Comparison of ENCODE assay signal across 19 cellular contexts in the genomic region with DNA sequence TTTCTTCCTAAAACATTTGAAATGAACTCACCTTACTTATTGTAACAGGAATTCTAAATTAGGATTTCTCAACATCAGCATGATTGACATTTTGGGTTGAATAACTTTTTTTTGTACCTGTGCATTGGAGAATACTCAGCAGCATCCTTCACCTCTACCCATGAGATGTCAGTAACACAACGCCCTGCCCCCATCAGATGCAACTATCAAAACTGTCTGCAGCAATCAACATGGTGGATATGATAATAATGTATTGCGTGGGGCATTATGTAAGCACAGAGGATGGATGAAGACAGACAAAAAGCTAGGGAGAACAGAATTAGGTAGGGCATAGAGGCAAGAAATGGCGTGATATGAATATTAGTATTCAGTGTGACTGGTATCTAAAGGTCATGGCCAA.
A peak's percentile ranks its signal among the peaks of the same experiment; 100 is the strongest.
DNase-seq lines count a peak whose midpoint lies in the region; ATAC-seq and TF ChIP-seq lines count a peak whose summit lies in the region.
"Had no signal": no experiment of that assay in that cellular context is flagged by ENCODE, and none has a peak within 500 bp of the region (broad histone marks: within the 10 kb centered on the region; RNA-seq: fewer than 3 reads in every experiment).

No MANE protein-coding gene starts in this region.

- H2AFZ ChIP-seq in IMR-90 (replicated peaks; ENCODE audit: low read length, poor library complexity) = no peak overlapping the region

- H3K9me1 ChIP-seq in IMR-90 (ENCODE audit: insufficient read depth, low read length) = no peaks in the 10 kb centered on the region

- H3K27me3 ChIP-seq in IMR-90 (ENCODE audit: control insufficient read depth, insufficient read depth, low read length) = no peaks in the 10 kb centered on the region
- H3K27me3 ChIP-seq: BE2C, BLaER1 had no signal

- dilution Hi-C loops in IMR-90 (cut with HindIII; ENCODE audit: low sequenced_read_pairs, unreplicated experiment) = no loop called here

- no peak overlapping the region for H3K23ac ChIP-seq in IMR-90 (ENCODE audit: low read depth, low read length)

- H4K8ac ChIP-seq in IMR-90 (ENCODE audit: low read depth in 2 of 2, low read length in 2 of 2) = no peak overlapping the region

- no peak overlapping the region for H2AK5ac ChIP-seq in IMR-90 (ENCODE audit: low read depth, low read length)

- H3K14ac ChIP-seq in IMR-90 (replicated peaks; ENCODE audit: low read depth, low read length) = no peak overlapping the region; the same call in 1 of the 2 replicates

- no peak for ATAC-seq in IMR-90 (ENCODE audit: low read depth)
- ATAC-seq: GM12878 had no signal

- H2BK5ac ChIP-seq in IMR-90 (ENCODE audit: low read depth, low read length, poor library complexity, severe bottlenecking) = no peak overlapping the region

- no peak overlapping the region for H3K4ac ChIP-seq in IMR-90 (ENCODE audit: low read depth, low read length)

- no peaks in the 10 kb centered on the region for H3K9me3 ChIP-seq in IMR-90 (ENCODE audit: control insufficient read depth, insufficient read depth, low read length)
- H3K9me3 ChIP-seq: BE2C, BLaER1 had no signal

- WGBS in IMR-90 (ENCODE audit: extremely low coverage in 2 of 2, insufficient read length in 1 of 2), 2 experiments = no CpG with 5 or more reads among the region's 3 CpGs

- H4K91ac ChIP-seq in IMR-90 (ENCODE audit: insufficient read depth, low read depth, low read length) = no peak overlapping the region

- H3K79me1 ChIP-seq in IMR-90 (ENCODE audit: low read depth in 1 of 2, low read length in 2 of 2) = no peaks in the 10 kb centered on the region

- no peaks in the 10 kb centered on the region for H3K36me3 ChIP-seq in IMR-90 (ENCODE audit: control insufficient read depth, insufficient read depth, low read length)
- H3K36me3 ChIP-seq: BE2C, BLaER1 had no signal

- in situ Hi-C loops in IMR-90 (cut with MboI; ENCODE audit: low sequenced_read_pairs) = no loop called here

- CTCF ChIA-PET in IMR-90 (lab: Yijun Ruan, JAX) = no interaction called here

- H2BK20ac ChIP-seq in IMR-90 (ENCODE audit: low read depth, low read length) = no peak overlapping the region

- H2BK120ac ChIP-seq in IMR-90 (ENCODE audit: low read depth, low read length) = no peak overlapping the region

- BruUV-seq in IMR-90 (replicated peaks; lab: Mats Ljungman, UMichigan) = no TSS peak

- intact Hi-C loops in IMR-90 (cut with micrococcal nuclease) = no loop called here

- no peak overlapping the region for H3K4me2 ChIP-seq in IMR-90 (ENCODE audit: low read depth, low read length)
- H3K4me2 ChIP-seq: BLaER1 had no signal

- H3K4me3 ChIP-seq in IMR-90 (ENCODE audit: insufficient read depth, low read depth, low read length) = no peak overlapping the region
- H3K4me3 ChIP-seq: BLaER1, GM12878 had no signal

- DNase-seq in IMR-90 = no peak
- DNase-seq in caudate nucleus (lab: John Stamatoyannopoulos, UW) = peak in 25 of 61 donors; percentile 1 to 84 (median 28)
- DNase-seq in putamen (ENCODE audit: low spot score) = peak; percentile 79
- no peak for DNase-seq in germinal center (ENCODE audit: low spot score)
- no peak for DNase-seq in NCI-H226
- DNase-seq: 8988T; BE2C; C1 segment of cervical spinal cord; CD4-positive, alpha-beta memory T cell; CD4-positive, CD25-positive, alpha-beta regulatory T cell; CD8-positive, alpha-beta memory T cell; COR-L47; DMS 273 treated with DMSO at 0.1 percent for 48 hours; DMS153; DMS79; DND-41; GDM1 had no signal

- TF ChIP-seq CTCF in IMR-90 (conservative IDR thresholded peaks at IDR 0.05; ENCODE audit: low read depth, low read length) = no peak

- TF ChIP-seq RAD21 in IMR-90 (IDR thresholded peaks at IDR 0.05; ENCODE audit: low read length) = no peak

- no peak overlapping the region for H3K9ac ChIP-seq in IMR-90 (ENCODE audit: low read depth, low read length)
- H3K9ac ChIP-seq: BLaER1 had no signal

- TF ChIP-seq POLR2A in IMR-90 (IDR thresholded peaks at IDR 0.05; ENCODE audit: low read depth, low read length) = no peak

- H3K27ac ChIP-seq in IMR-90 (ENCODE audit: insufficient read depth, low read length) (no peak overlapping the region), caudate nucleus (ENCODE audit: low read depth, low read length) (peak overlapping the region; percentile 1)
- H3K27ac ChIP-seq: BLaER1 had no signal

- no peak overlapping the region for H4K5ac ChIP-seq in IMR-90 (ENCODE audit: low read depth, low read length)

- no peak overlapping the region for H2BK15ac ChIP-seq in IMR-90 (ENCODE audit: low read depth, low read length)

- no peaks in the 10 kb centered on the region for H4K20me1 ChIP-seq in IMR-90 (ENCODE audit: insufficient read depth, low read length)
- H4K20me1 ChIP-seq: BLaER1 had no signal

- H3K56ac ChIP-seq in IMR-90 (ENCODE audit: extremely low read depth, insufficient read depth, low read length) = no peak overlapping the region

- no peak overlapping the region for H3K18ac ChIP-seq in IMR-90 (ENCODE audit: low read depth, low read length)

- no peak overlapping the region for H2AK9ac ChIP-seq in IMR-90 (replicated peaks; ENCODE audit: low read depth, low read length, poor library complexity)

- no peaks in the 10 kb centered on the region for H3K4me1 ChIP-seq in IMR-90 (ENCODE audit: control insufficient read depth, insufficient read depth, low read length)
- H3K4me1 ChIP-seq: BE2C, BLaER1 had no signal

- POLR2A ChIA-PET in IMR-90 (lab: Charles Lee; ENCODE audit: unreplicated experiment) = no interaction called here

TF ChIP-seq in IMR-90, 13 proteins besides CTCF, POLR2A, EP300 and RAD21:
- TF ChIP-seq CEBPB (IDR thresholded peaks at IDR 0.05; ENCODE audit: low read depth, low read length) (peak; percentile 64), BHLHE40 (IDR thresholded peaks at IDR 0.05; ENCODE audit: low read depth, low read length) (no peak), MAFK (IDR thresholded peaks at IDR 0.05; ENCODE audit: low read depth, low read length) (peak; percentile 39; the same call in 1 of the 2 replicates), MXI1 (IDR thresholded peaks at IDR 0.05; ENCODE audit: borderline replicate concordance, low read depth, low read length) (no peak), SMC3 (IDR thresholded peaks at IDR 0.05; ENCODE audit: low read depth, low read length) (no peak)
